25 cellular contexts compared by ENCODE assay signal in the genomic region with DNA sequence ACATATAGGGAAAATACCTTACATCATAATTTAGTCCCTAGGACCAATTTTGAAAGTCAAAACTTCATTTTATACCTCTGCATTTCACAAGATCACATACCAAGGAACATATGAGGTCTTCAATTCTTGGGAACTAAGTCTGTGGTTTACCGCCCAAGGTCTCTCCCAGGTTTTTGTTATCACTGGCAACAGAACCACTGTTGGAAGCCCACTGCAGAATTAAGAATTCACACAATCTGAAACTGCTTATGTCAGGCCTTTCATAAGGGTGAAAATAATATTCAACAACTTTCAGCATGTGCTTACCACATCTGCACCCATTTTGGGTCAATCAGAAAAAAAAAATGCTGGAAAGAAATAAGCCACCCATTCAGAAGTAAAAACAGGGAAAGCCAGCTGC.
DNase-seq lines count a peak whose midpoint lies in the region; ATAC-seq, FAIRE-seq and TF ChIP-seq lines count a peak whose summit lies in the region.
"Had no signal": no experiment of that assay in that cellular context is flagged by ENCODE, and none has a peak within 500 bp of the region (broad histone marks: within the 10 kb centered on the region; RNA-seq: fewer than 3 reads in every experiment).

No MANE protein-coding gene starts in this region.

- no peaks in the 10 kb centered on the region; the same call in 1 of the 2 replicates for H3K4me1 ChIP-seq in GM23338 (ENCODE audit: insufficient read depth)
- no peaks in the 10 kb centered on the region for H3K4me1 ChIP-seq in astrocyte (ENCODE audit: insufficient read depth, low read length)
- H3K4me1 ChIP-seq in fibroblast of lung (ENCODE audit: control insufficient read depth, extremely low read depth, insufficient read depth, low read length) = no peaks in the 10 kb centered on the region
- no peaks in the 10 kb centered on the region for H3K4me1 ChIP-seq in CD8-positive, alpha-beta memory T cell (ENCODE audit: insufficient read depth, low read length)
- H3K4me1 ChIP-seq: thyroid gland had no signal

- CTCF ChIA-PET in CD8-positive, alpha-beta memory T cell (lab: Charles Lee) = no interaction called here

- POLR2A ChIA-PET in CD8-positive, alpha-beta memory T cell (lab: Charles Lee) = no interaction called here

- H3K4me1 Mint-ChIP-seq in GM23338 (peaks cover 2% of the 10 kb centered on the region; the same call in 1 of the 3 replicates), astrocyte (ENCODE audit: low read depth, unreplicated experiment) (peaks cover 23% of the 10 kb centered on the region)
- no peaks in the 10 kb centered on the region for H3K4me1 Mint-ChIP-seq in CD8-positive, alpha-beta memory T cell
- H3K4me1 Mint-ChIP-seq in effector memory CD8-positive, alpha-beta T cell (ENCODE audit: low read depth in 2 of 2) = no peaks in the 10 kb centered on the region
- H3K4me1 Mint-ChIP-seq: activated naive CD4-positive, alpha-beta T cell treated with anti-CD3 and anti-CD28 coated beads, Interleukin-2, amount 10 ng/mL, durations not matched to agents 7 days and 5 days; CD4-positive, alpha-beta memory T cell had no signal

- H2AFZ ChIP-seq in GM23338 = peak overlapping the region; percentile 65; the same call in 1 of the 2 replicates
- H2AFZ ChIP-seq in astrocyte (ENCODE audit: low read depth, low read length) = no peak overlapping the region
- H2AFZ ChIP-seq in fibroblast of lung (ENCODE audit: low read length) = no peak overlapping the region

- H3K9ac ChIP-seq in astrocyte (ENCODE audit: low read length) (no peak overlapping the region), fibroblast of lung (ENCODE audit: insufficient read depth, low read length) (no peak overlapping the region)

- H3K9me3 Mint-ChIP-seq in GM23338 (no peaks in the 10 kb centered on the region), astrocyte (ENCODE audit: unreplicated experiment) (peaks cover 4% of the 10 kb centered on the region)
- peaks cover 0 to 5% (median 0%) of the 10 kb centered on the region in 5 donors for H3K9me3 Mint-ChIP-seq in CD8-positive, alpha-beta memory T cell
- H3K9me3 Mint-ChIP-seq in effector memory CD8-positive, alpha-beta T cell = peaks cover 0 to 8% of the 10 kb centered on the region in 2 donors
- H3K9me3 Mint-ChIP-seq: activated naive CD4-positive, alpha-beta T cell treated with anti-CD3 and anti-CD28 coated beads, Interleukin-2, amount 10 ng/mL, durations not matched to agents 7 days and 5 days; endodermal cell had no signal

- FAIRE-seq in astrocyte (lab: Jason Lieb, UNC) = no peak
- FAIRE-seq: colon, GM18507 had no signal

- no peak overlapping the region for H3K27ac ChIP-seq in GM23338 (ENCODE audit: low read depth)
- no peak overlapping the region for H3K27ac ChIP-seq in astrocyte (ENCODE audit: low read depth, low read length)
- H3K27ac ChIP-seq in fibroblast of lung (ENCODE audit: insufficient read depth, low read length) = no peak overlapping the region
- no peak overlapping the region for H3K27ac ChIP-seq in CD8-positive, alpha-beta memory T cell (ENCODE audit: low read depth, low read length)
- H3K27ac ChIP-seq: foreskin keratinocyte, thyroid gland had no signal

- H3F3A ChIP-seq in GM23338 (replicated peaks; ENCODE audit: low read depth) = no peaks in the 10 kb centered on the region

- no peak for TF ChIP-seq CTCF in GM23338 (conservative IDR thresholded peaks at IDR 0.05; ENCODE audit: low read depth in 2 of 2)
- TF ChIP-seq CTCF in astrocyte (IDR thresholded peaks at IDR 0.05; ENCODE audit: insufficient read depth, low read depth, low read length) = no peak
- no peak for TF ChIP-seq CTCF in fibroblast of lung (conservative IDR thresholded peaks at IDR 0.05 in 1 of 2, IDR thresholded peaks at IDR 0.05 in 1 of 2; ENCODE audit: low read depth in 1 of 2, low read length in 2 of 2)
- TF ChIP-seq CTCF in GM20000 (IDR thresholded peaks at IDR 0.05; ENCODE audit: extremely low read depth, missing control alignments) = no peak

- no peak overlapping the region for H3K4me3 ChIP-seq in GM23338
- no peak overlapping the region for H3K4me3 ChIP-seq in astrocyte (ENCODE audit: insufficient read depth, low read depth, low read length)
- no peak overlapping the region for H3K4me3 ChIP-seq in fibroblast of lung (replicated peaks in 1 of 4; ENCODE audit: control extremely low read depth in 1 of 4, insufficient read depth in 1 of 4, low read depth in 3 of 4, low read length in 4 of 4)
- no peak overlapping the region for H3K4me3 ChIP-seq in skeletal muscle cell (ENCODE audit: low read depth, low read length)
- no peak overlapping the region for H3K4me3 ChIP-seq in CD8-positive, alpha-beta memory T cell (ENCODE audit: low read length)
- H3K4me3 ChIP-seq: thyroid gland had no signal

- H3K79me2 ChIP-seq in GM23338 (replicated peaks; ENCODE audit: insufficient read depth) (no peaks in the 10 kb centered on the region), astrocyte (ENCODE audit: insufficient read depth, low read length) (no peaks in the 10 kb centered on the region), fibroblast of lung (ENCODE audit: control insufficient read depth, insufficient read depth, low read length) (no peaks in the 10 kb centered on the region)

- H4K20me1 ChIP-seq in GM23338 (replicated peaks; ENCODE audit: insufficient read depth) (no peaks in the 10 kb centered on the region), astrocyte (ENCODE audit: insufficient read depth, low read length) (no peaks in the 10 kb centered on the region), fibroblast of lung (ENCODE audit: control insufficient read depth, extremely low read depth, insufficient read depth, low read length) (no peaks in the 10 kb centered on the region)

- H3K27ac Mint-ChIP-seq in GM23338 (no peak overlapping the region), astrocyte (ENCODE audit: unreplicated experiment) (peak overlapping the region; percentile 63)
- H3K27ac Mint-ChIP-seq in CD8-positive, alpha-beta memory T cell = no peak overlapping the region
- H3K27ac Mint-ChIP-seq in effector memory CD8-positive, alpha-beta T cell = no peak overlapping the region
- H3K27ac Mint-ChIP-seq: activated naive CD4-positive, alpha-beta T cell treated with anti-CD3 and anti-CD28 coated beads, Interleukin-2, amount 10 ng/mL, durations not matched to agents 7 days and 5 days; CD4-positive, alpha-beta memory T cell; endodermal cell had no signal

- ATAC-seq in GM23338 = no peak
- ATAC-seq in effector memory CD8-positive, alpha-beta T cell (replicated peaks) = no peak
- ATAC-seq: foreskin keratinocyte, Right ventricle myocardium inferior had no signal

- H3K9me3 ChIP-seq in astrocyte (ENCODE audit: insufficient read depth, low read depth, low read length) (no peaks in the 10 kb centered on the region), fibroblast of lung (ENCODE audit: control insufficient read depth, insufficient read depth, low read depth, low read length) (no peaks in the 10 kb centered on the region)
- no peaks in the 10 kb centered on the region for H3K9me3 ChIP-seq in CD8-positive, alpha-beta memory T cell (ENCODE audit: low read length)
- H3K9me3 ChIP-seq: thyroid gland had no signal

- H3K4me2 ChIP-seq in GM23338 (no peak overlapping the region), astrocyte (ENCODE audit: low read length) (no peak overlapping the region), fibroblast of lung (ENCODE audit: extremely low read depth, insufficient read depth, low read length) (no peak overlapping the region)

- H3K9me2 ChIP-seq in GM23338 (ENCODE audit: insufficient read depth) = no peaks in the 10 kb centered on the region

- H3K27me3 ChIP-seq in GM23338 (ENCODE audit: insufficient read depth) (no peaks in the 10 kb centered on the region), astrocyte (ENCODE audit: insufficient read depth, low read length) (no peaks in the 10 kb centered on the region), fibroblast of lung (ENCODE audit: control insufficient read depth, insufficient read depth, low read length) (no peaks in the 10 kb centered on the region)
- H3K27me3 ChIP-seq in CD8-positive, alpha-beta memory T cell (ENCODE audit: insufficient read depth, low read length, poor library complexity, severe bottlenecking) = no peaks in the 10 kb centered on the region
- H3K27me3 ChIP-seq: foreskin keratinocyte, thyroid gland had no signal

- H3K36me3 Mint-ChIP-seq in GM23338 (ENCODE audit: low read depth) = no peaks in the 10 kb centered on the region
- no peaks in the 10 kb centered on the region for H3K36me3 Mint-ChIP-seq in astrocyte (ENCODE audit: low read depth, unreplicated experiment)
- no peaks in the 10 kb centered on the region for H3K36me3 Mint-ChIP-seq in CD8-positive, alpha-beta memory T cell
- H3K36me3 Mint-ChIP-seq in effector memory CD8-positive, alpha-beta T cell (ENCODE audit: insufficient read depth) = no peaks in the 10 kb centered on the region
- H3K36me3 Mint-ChIP-seq: activated naive CD4-positive, alpha-beta T cell treated with anti-CD3 and anti-CD28 coated beads, Interleukin-2, amount 10 ng/mL, durations not matched to agents 7 days and 5 days; CD4-positive, alpha-beta memory T cell had no signal

- H3K27me3 Mint-ChIP-seq in GM23338 (ENCODE audit: insufficient read depth, low read depth, poor library complexity) (no peaks in the 10 kb centered on the region), astrocyte (ENCODE audit: low read depth, unreplicated experiment) (no peaks in the 10 kb centered on the region)
- peaks cover 0 to 1% of the 10 kb centered on the region in 2 donors for H3K27me3 Mint-ChIP-seq in CD8-positive, alpha-beta memory T cell
- no peaks in the 10 kb centered on the region for H3K27me3 Mint-ChIP-seq in effector memory CD8-positive, alpha-beta T cell
- H3K27me3 Mint-ChIP-seq: activated naive CD4-positive, alpha-beta T cell treated with anti-CD3 and anti-CD28 coated beads, Interleukin-2, amount 10 ng/mL, durations not matched to agents 7 days and 5 days; CD4-positive, alpha-beta memory T cell had no signal

- H3K36me3 ChIP-seq in GM23338 (ENCODE audit: insufficient read depth) (no peaks in the 10 kb centered on the region), astrocyte (ENCODE audit: insufficient read depth, low read length) (no peaks in the 10 kb centered on the region), fibroblast of lung (ENCODE audit: control insufficient read depth, insufficient read depth, low read length) (no peaks in the 10 kb centered on the region)
- H3K36me3 ChIP-seq in CD8-positive, alpha-beta memory T cell (ENCODE audit: insufficient read depth, low read length) = no peaks in the 10 kb centered on the region
- H3K36me3 ChIP-seq: thyroid gland had no signal

- H3K4me3 Mint-ChIP-seq in GM23338 (no peak overlapping the region), astrocyte (ENCODE audit: unreplicated experiment) (no peak overlapping the region)
- H3K4me3 Mint-ChIP-seq in CD8-positive, alpha-beta memory T cell = no peak overlapping the region
- no peak overlapping the region for H3K4me3 Mint-ChIP-seq in effector memory CD8-positive, alpha-beta T cell
- H3K4me3 Mint-ChIP-seq: activated naive CD4-positive, alpha-beta T cell treated with anti-CD3 and anti-CD28 coated beads, Interleukin-2, amount 10 ng/mL, durations not matched to agents 7 days and 5 days; CD4-positive, alpha-beta memory T cell; endodermal cell had no signal

- DNase-seq in GM23338 (ENCODE audit: low spot score) = no peak
- peak; percentile 69 for DNase-seq in astrocyte (ENCODE audit: low read depth)
- DNase-seq in fibroblast of lung (ENCODE audit: low read depth in 2 of 2) = peak; percentile 34 to 68
- peak; percentile 95 for DNase-seq in skeletal muscle cell (ENCODE audit: low read depth)
- DNase-seq in NK-92 (lab: John Stamatoyannopoulos, UW; ENCODE audit: unreplicated experiment) = no peak
- DNase-seq in CD8-positive, alpha-beta memory T cell = no peak
- DNase-seq in GM20000 (ENCODE audit: low spot score) = no peak
- no peak for DNase-seq in effector memory CD8-positive, alpha-beta T cell
- DNase-seq: activated CD4-positive, CD25-positive, alpha-beta regulatory T cell treated with anti-CD3 and anti-CD28 coated beads, Interleukin-2, amount 50 U/mL, for 72 hours; activated CD8-positive, alpha-beta memory T cell treated with anti-CD3 and anti-CD28 coated beads for 24 hours; activated naive CD4-positive, alpha-beta T cell treated with anti-CD3 and anti-CD28 coated beads, Interleukin-2, amount 10 ng/mL, durations not matched to agents 7 days and 5 days; activated T-cell treated with anti-CD3 and anti-CD28 coated beads, Interleukin-2, amount 50 U/mL, for 48 hours; aorta; CD4-positive, alpha-beta memory T cell; endodermal cell; foreskin keratinocyte; hippocampal formation; islet precursor cell; NCI-H1417 treated with DMSO at 0.1 percent for 48 hours; NCI-H526 treated with DMSO at 0.1 percent for 48 hours; stimulated activated naive CD4-positive, alpha-beta T cell; thyroid gland had no signal

Comparison
In these comparisons a context has a peak if more than half of its experiments do, and no peak if none do; other contexts are left out.
1. DNase-seq: peak in astrocyte (single experiment), fibroblast of lung (2 of 2) and skeletal muscle cell (single experiment); none in GM23338 (single experiment), NK-92 (single experiment), CD8-positive, alpha-beta memory T cell (0 of 5), GM20000 (single experiment) and effector memory CD8-positive, alpha-beta T cell (0 of 3).